In genomic region chr10:69318087-69318996, GRCh38 we compare ENCODE assay signal across 8 cellular contexts. TPM values are rescaled to one million over a fixed set of nuclear protein-coding genes. Genes with fewer than 3 reads are reported as not detected.
DNase-seq lines count a peak whose midpoint lies in the region; ATAC-seq, FAIRE-seq and TF ChIP-seq lines count a peak whose summit lies in the region.

No MANE protein-coding gene starts in this region.

- peak; percentile 44; the same call in 1 of the 2 replicates for TF ChIP-seq POLR2A in GM12892 (IDR thresholded peaks at IDR 0.05; ENCODE audit: low read depth, low read length)

- peak overlapping the region; percentile 79 for H3K27ac ChIP-seq in angular gyrus (ENCODE audit: low read depth, low read length)

- DNase-seq in GM12892 (ENCODE audit: insufficient read length), result peak; percentile 98
- DNase-seq in NCI-H1105 (lab: John Stamatoyannopoulos, UW), result peak; percentile 62
- DNase-seq in T-helper 2 cell, result peak; percentile 85 to 95 (median 88)
- peak; percentile 97 for DNase-seq in hepatic stellate cell (ENCODE audit: low spot score)
- peak; percentile 97 for DNase-seq in retina
- no peak for DNase-seq in cortex of kidney (lab: John Stamatoyannopoulos, UW)

- ATAC-seq in HG02610 (IDR thresholded peaks at IDR 0.05; ENCODE audit: unreplicated experiment), result peak; percentile 86

- peak; percentile 91 for FAIRE-seq in GM12892 (lab: Jason Lieb, UNC)

RNA-seq across cellular contexts. Expression of gene HK1, which starts 40.0 kb away (rescaled TPM):
- 60.7 TPM for polyA plus RNA-seq in GM12892 (2012; ENCODE audit: missing spikeins)
